1 cellular context compared by ENCODE assay signal in the genomic region with DNA sequence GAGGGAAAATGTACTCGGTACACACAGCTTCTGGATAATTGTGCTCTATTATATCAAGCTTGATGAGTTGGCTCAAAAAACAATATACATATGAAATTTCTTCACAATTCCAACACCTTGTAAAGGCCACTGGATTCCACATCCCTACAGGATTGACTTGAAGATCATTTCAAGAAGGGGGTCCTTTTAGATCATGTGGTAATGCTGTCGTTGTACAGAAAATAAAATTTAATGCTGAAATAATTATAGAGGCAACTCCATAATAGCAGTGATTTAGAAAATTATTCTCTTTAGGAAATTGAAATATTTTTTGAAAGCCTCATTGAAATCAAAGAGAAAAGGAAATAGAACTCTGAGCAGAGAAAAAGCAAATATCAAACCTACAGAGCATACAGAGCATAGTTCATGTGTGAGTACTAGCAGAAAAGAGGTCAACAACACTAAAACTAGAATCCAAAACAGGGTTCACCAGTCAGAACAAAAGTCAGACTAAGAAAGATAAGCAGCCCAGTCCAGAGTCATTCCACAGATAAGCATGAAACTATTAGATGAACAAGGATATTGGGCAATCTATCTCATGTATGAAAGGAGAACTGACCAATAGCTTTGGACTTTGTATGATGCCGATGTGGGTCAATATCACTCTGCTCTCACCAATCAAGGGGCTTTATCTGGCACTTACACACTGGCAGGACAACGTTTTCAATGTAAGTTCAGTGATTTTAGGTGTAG.
TF ChIP-seq lines count a peak whose summit lies in the region.

No MANE protein-coding gene starts in this region.

TF ChIP-seq in HepG2, 621 proteins besides CTCF, POLR2A, EP300 and RAD21 (continued from another document and continues in another):
- TF ChIP-seq, protein P1, sequence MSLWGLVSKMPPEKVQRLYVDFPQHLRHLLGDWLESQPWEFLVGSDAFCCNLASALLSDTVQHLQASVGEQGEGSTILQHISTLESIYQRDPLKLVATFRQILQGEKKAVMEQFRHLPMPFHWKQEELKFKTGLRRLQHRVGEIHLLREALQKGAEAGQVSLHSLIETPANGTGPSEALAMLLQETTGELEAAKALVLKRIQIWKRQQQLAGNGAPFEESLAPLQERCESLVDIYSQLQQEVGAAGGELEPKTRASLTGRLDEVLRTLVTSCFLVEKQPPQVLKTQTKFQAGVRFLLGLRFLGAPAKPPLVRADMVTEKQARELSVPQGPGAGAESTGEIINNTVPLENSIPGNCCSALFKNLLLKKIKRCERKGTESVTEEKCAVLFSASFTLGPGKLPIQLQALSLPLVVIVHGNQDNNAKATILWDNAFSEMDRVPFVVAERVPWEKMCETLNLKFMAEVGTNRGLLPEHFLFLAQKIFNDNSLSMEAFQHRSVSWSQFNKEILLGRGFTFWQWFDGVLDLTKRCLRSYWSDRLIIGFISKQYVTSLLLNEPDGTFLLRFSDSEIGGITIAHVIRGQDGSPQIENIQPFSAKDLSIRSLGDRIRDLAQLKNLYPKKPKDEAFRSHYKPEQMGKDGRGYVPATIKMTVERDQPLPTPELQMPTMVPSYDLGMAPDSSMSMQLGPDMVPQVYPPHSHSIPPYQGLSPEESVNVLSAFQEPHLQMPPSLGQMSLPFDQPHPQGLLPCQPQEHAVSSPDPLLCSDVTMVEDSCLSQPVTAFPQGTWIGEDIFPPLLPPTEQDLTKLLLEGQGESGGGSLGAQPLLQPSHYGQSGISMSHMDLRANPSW (CRISPR knock-in tag; IDR thresholded peaks at IDR 0.05; ENCODE audit: borderline replicate concordance) = peak; percentile 30; the same call in 1 of the 2 replicates
- TF ChIP-seq FOXA1 (IDR thresholded peaks at IDR 0.05) = 0 out of 2 replicates have a peak, but pooled peaks have one; percentile 12
- TF ChIP-seq FOXA1 (CRISPR knock-in tag; IDR thresholded peaks at IDR 0.05) = peak; percentile 61
- TF ChIP-seq RXRA (CRISPR knock-in tag; IDR thresholded peaks at IDR 0.05) = peak; percentile 40; the same call in 1 of the 2 replicates
- peak; percentile 51; the same call in 1 of the 2 replicates for TF ChIP-seq ZMYM2 (CRISPR knock-in tag; IDR thresholded peaks at IDR 0.05)
- TF ChIP-seq HDAC1 (CRISPR knock-in tag; IDR thresholded peaks at IDR 0.05) = peak; percentile 69
- TF ChIP-seq ISL2 (CRISPR knock-in tag; IDR thresholded peaks at IDR 0.05) = peak; percentile 94
- no peak for TF ChIP-seq HOXA5 (CRISPR knock-in tag; IDR thresholded peaks at IDR 0.05)
- no peak for TF ChIP-seq ZNF720 (CRISPR knock-in tag; IDR thresholded peaks at IDR 0.05)
- no peak for TF ChIP-seq RBAK (CRISPR knock-in tag; IDR thresholded peaks at IDR 0.05)
- no peak for TF ChIP-seq NAIF1 (CRISPR knock-in tag; IDR thresholded peaks at IDR 0.05; ENCODE audit: borderline replicate concordance)
- peak; percentile 53 for TF ChIP-seq HOXA3 (CRISPR knock-in tag; IDR thresholded peaks at IDR 0.05)
- 0 out of 2 replicates have a peak, but pooled peaks have one; percentile 27 for TF ChIP-seq HOXD1 (CRISPR knock-in tag; IDR thresholded peaks at IDR 0.05)
- TF ChIP-seq ZEB1 (IDR thresholded peaks at IDR 0.05; ENCODE audit: insufficient replicate concordance, low read depth) = peak; percentile 23
- no peak for TF ChIP-seq ZNF703 (CRISPR knock-in tag; IDR thresholded peaks at IDR 0.05; ENCODE audit: borderline replicate concordance)
- TF ChIP-seq, protein P2, sequence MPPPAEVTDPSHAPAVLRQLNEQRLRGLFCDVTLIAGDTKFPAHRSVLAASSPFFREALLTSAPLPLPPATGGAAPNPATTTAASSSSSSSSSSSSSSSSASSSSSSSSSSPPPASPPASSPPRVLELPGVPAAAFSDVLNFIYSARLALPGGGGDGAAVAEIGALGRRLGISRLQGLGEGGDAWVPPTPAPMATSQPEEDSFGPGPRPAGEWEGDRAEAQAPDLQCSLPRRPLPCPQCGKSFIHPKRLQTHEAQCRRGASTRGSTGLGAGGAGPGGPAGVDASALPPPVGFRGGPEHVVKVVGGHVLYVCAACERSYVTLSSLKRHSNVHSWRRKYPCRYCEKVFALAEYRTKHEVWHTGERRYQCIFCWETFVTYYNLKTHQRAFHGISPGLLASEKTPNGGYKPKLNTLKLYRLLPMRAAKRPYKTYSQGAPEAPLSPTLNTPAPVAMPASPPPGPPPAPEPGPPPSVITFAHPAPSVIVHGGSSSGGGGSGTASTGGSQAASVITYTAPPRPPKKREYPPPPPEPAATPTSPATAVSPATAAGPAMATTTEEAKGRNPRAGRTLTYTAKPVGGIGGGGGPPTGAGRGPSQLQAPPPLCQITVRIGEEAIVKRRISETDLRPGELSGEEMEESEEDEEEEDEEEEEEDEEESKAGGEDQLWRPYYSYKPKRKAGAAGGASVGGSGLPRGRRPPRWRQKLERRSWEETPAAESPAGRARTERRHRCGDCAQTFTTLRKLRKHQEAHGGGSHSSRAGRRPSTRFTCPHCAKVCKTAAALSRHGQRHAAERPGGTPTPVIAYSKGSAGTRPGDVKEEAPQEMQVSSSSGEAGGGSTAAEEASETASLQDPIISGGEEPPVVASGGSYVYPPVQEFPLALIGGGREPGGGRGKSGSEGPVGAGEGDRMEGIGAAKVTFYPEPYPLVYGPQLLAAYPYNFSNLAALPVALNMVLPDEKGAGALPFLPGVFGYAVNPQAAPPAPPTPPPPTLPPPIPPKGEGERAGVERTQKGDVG (CRISPR knock-in tag; IDR thresholded peaks at IDR 0.05; ENCODE audit: borderline replicate concordance) = no peak
- no peak for TF ChIP-seq ZNF138 (CRISPR knock-in tag; IDR thresholded peaks at IDR 0.05; ENCODE audit: low read depth)
- TF ChIP-seq RARG (CRISPR knock-in tag; IDR thresholded peaks at IDR 0.05; ENCODE audit: low read depth) = no peak
- TF ChIP-seq, protein P3, sequence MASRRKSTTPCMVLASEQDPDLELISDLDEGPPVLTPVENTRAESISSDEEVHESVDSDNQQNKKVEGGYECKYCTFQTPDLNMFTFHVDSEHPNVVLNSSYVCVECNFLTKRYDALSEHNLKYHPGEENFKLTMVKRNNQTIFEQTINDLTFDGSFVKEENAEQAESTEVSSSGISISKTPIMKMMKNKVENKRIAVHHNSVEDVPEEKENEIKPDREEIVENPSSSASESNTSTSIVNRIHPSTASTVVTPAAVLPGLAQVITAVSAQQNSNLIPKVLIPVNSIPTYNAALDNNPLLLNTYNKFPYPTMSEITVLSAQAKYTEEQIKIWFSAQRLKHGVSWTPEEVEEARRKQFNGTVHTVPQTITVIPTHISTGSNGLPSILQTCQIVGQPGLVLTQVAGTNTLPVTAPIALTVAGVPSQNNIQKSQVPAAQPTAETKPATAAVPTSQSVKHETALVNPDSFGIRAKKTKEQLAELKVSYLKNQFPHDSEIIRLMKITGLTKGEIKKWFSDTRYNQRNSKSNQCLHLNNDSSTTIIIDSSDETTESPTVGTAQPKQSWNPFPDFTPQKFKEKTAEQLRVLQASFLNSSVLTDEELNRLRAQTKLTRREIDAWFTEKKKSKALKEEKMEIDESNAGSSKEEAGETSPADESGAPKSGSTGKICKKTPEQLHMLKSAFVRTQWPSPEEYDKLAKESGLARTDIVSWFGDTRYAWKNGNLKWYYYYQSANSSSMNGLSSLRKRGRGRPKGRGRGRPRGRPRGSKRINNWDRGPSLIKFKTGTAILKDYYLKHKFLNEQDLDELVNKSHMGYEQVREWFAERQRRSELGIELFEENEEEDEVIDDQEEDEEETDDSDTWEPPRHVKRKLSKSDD (CRISPR knock-in tag; IDR thresholded peaks at IDR 0.05; ENCODE audit: low read depth) = no peak
- no peak for TF ChIP-seq SNAPC2 (CRISPR knock-in tag; IDR thresholded peaks at IDR 0.05)
- no peak for TF ChIP-seq ZNF17 (CRISPR knock-in tag; IDR thresholded peaks at IDR 0.05)
- TF ChIP-seq ZNF234 (CRISPR knock-in tag; conservative IDR thresholded peaks at IDR 0.05) = no peak
- no peak for TF ChIP-seq SMAD9 (CRISPR knock-in tag; IDR thresholded peaks at IDR 0.05)
- TF ChIP-seq, protein P4, sequence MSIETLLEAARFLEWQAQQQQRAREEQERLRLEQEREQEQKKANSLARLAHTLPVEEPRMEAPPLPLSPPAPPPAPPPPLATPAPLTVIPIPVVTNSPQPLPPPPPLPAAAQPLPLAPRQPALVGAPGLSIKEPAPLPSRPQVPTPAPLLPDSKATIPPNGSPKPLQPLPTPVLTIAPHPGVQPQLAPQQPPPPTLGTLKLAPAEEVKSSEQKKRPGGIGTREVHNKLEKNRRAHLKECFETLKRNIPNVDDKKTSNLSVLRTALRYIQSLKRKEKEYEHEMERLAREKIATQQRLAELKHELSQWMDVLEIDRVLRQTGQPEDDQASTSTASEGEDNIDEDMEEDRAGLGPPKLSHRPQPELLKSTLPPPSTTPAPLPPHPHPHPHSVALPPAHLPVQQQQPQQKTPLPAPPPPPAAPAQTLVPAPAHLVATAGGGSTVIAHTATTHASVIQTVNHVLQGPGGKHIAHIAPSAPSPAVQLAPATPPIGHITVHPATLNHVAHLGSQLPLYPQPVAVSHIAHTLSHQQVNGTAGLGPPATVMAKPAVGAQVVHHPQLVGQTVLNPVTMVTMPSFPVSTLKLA (IDR thresholded peaks at IDR 0.05) = no peak
- no peak for TF ChIP-seq SRSF1 (optimal IDR thresholded peaks at IDR 0.05; ENCODE audit: low read depth, low read length)
- TF ChIP-seq, protein P5, sequence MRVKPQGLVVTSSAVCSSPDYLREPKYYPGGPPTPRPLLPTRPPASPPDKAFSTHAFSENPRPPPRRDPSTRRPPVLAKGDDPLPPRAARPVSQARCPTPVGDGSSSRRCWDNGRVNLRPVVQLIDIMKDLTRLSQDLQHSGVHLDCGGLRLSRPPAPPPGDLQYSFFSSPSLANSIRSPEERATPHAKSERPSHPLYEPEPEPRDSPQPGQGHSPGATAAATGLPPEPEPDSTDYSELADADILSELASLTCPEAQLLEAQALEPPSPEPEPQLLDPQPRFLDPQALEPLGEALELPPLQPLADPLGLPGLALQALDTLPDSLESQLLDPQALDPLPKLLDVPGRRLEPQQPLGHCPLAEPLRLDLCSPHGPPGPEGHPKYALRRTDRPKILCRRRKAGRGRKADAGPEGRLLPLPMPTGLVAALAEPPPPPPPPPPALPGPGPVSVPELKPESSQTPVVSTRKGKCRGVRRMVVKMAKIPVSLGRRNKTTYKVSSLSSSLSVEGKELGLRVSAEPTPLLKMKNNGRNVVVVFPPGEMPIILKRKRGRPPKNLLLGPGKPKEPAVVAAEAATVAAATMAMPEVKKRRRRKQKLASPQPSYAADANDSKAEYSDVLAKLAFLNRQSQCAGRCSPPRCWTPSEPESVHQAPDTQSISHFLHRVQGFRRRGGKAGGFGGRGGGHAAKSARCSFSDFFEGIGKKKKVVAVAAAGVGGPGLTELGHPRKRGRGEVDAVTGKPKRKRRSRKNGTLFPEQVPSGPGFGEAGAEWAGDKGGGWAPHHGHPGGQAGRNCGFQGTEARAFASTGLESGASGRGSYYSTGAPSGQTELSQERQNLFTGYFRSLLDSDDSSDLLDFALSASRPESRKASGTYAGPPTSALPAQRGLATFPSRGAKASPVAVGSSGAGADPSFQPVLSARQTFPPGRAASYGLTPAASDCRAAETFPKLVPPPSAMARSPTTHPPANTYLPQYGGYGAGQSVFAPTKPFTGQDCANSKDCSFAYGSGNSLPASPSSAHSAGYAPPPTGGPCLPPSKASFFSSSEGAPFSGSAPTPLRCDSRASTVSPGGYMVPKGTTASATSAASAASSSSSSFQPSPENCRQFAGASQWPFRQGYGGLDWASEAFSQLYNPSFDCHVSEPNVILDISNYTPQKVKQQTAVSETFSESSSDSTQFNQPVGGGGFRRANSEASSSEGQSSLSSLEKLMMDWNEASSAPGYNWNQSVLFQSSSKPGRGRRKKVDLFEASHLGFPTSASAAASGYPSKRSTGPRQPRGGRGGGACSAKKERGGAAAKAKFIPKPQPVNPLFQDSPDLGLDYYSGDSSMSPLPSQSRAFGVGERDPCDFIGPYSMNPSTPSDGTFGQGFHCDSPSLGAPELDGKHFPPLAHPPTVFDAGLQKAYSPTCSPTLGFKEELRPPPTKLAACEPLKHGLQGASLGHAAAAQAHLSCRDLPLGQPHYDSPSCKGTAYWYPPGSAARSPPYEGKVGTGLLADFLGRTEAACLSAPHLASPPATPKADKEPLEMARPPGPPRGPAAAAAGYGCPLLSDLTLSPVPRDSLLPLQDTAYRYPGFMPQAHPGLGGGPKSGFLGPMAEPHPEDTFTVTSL (CRISPR knock-in tag; IDR thresholded peaks at IDR 0.05; ENCODE audit: borderline replicate concordance) = peak; percentile 94
- no peak; the same call in 1 of the 2 replicates for TF ChIP-seq YEATS2 (CRISPR knock-in tag; IDR thresholded peaks at IDR 0.05; ENCODE audit: borderline replicate concordance)
- TF ChIP-seq, protein P6, sequence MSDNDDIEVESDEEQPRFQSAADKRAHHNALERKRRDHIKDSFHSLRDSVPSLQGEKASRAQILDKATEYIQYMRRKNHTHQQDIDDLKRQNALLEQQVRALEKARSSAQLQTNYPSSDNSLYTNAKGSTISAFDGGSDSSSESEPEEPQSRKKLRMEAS (IDR thresholded peaks at IDR 0.05) = 0 out of 2 replicates have a peak, but pooled peaks have one; percentile 30
- peak; percentile 85 for TF ChIP-seq FOXK2 (IDR thresholded peaks at IDR 0.05)
- TF ChIP-seq, protein P7, sequence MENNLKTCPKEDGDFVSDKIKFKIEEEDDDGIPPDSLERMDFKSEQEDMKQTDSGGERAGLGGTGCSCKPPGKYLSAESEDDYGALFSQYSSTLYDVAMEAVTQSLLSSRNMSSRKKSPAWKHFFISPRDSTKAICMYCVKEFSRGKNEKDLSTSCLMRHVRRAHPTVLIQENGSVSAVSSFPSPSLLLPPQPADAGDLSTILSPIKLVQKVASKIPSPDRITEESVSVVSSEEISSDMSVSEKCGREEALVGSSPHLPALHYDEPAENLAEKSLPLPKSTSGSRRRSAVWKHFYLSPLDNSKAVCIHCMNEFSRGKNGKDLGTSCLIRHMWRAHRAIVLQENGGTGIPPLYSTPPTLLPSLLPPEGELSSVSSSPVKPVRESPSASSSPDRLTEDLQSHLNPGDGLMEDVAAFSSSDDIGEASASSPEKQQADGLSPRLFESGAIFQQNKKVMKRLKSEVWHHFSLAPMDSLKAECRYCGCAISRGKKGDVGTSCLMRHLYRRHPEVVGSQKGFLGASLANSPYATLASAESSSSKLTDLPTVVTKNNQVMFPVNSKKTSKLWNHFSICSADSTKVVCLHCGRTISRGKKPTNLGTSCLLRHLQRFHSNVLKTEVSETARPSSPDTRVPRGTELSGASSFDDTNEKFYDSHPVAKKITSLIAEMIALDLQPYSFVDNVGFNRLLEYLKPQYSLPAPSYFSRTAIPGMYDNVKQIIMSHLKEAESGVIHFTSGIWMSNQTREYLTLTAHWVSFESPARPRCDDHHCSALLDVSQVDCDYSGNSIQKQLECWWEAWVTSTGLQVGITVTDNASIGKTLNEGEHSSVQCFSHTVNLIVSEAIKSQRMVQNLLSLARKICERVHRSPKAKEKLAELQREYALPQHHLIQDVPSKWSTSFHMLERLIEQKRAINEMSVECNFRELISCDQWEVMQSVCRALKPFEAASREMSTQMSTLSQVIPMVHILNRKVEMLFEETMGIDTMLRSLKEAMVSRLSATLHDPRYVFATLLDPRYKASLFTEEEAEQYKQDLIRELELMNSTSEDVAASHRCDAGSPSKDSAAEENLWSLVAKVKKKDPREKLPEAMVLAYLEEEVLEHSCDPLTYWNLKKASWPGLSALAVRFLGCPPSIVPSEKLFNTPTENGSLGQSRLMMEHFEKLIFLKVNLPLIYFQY (CRISPR knock-in tag; IDR thresholded peaks at IDR 0.05; ENCODE audit: borderline replicate concordance) = peak; percentile 72; the same call in 1 of the 2 replicates
- no peak for TF ChIP-seq ZNF672 (CRISPR knock-in tag; IDR thresholded peaks at IDR 0.05)
- TF ChIP-seq NCOA5 (CRISPR knock-in tag; IDR thresholded peaks at IDR 0.05) = no peak
- TF ChIP-seq MXD4 (CRISPR knock-in tag; IDR thresholded peaks at IDR 0.05) = peak; percentile 68; the same call in 1 of the 2 replicates
- peak; percentile 88 for TF ChIP-seq SOX5 (CRISPR knock-in tag; IDR thresholded peaks at IDR 0.05; ENCODE audit: borderline replicate concordance)
- no peak for TF ChIP-seq SP1 (IDR thresholded peaks at IDR 0.05)
- TF ChIP-seq SP1 (CRISPR knock-in tag; IDR thresholded peaks at IDR 0.05) = 0 out of 2 replicates have a peak, but pooled peaks have one; percentile 8
- no peak for TF ChIP-seq ZSCAN20 (CRISPR knock-in tag; IDR thresholded peaks at IDR 0.05; ENCODE audit: borderline replicate concordance)
- peak; percentile 52; the same call in 1 of the 2 replicates for TF ChIP-seq KAT7 (CRISPR knock-in tag; IDR thresholded peaks at IDR 0.05; ENCODE audit: borderline replicate concordance)
